ENCODE assay signal across 1 cellular context in genomic region chr1:225999227-225999911, GRCh38.
TF ChIP-seq lines count a peak whose summit lies in the region.

Gene SDE2, minus strand, starts transcription at chr1:225999343. Its CDS starts 31 bp downstream, at chr1:225999312.

TF ChIP-seq in HepG2, 621 proteins besides CTCF, POLR2A, EP300 and RAD21 (continued from another document):
- TF ChIP-seq MYPOP (CRISPR knock-in tag; IDR thresholded peaks at IDR 0.05) (peak; percentile 85), SYNCRIP (IDR thresholded peaks at IDR 0.05; ENCODE audit: insufficient read depth, low read depth, low read length) (no peak), PBX3 (CRISPR knock-in tag; IDR thresholded peaks at IDR 0.05; ENCODE audit: borderline replicate concordance) (no peak), ETV5 (CRISPR knock-in tag; IDR thresholded peaks at IDR 0.05; ENCODE audit: borderline replicate concordance) (peak; percentile 83; the same call in 1 of the 2 replicates), SALL1 (CRISPR knock-in tag; IDR thresholded peaks at IDR 0.05) (peak; percentile 65), SNRNP70 (IDR thresholded peaks at IDR 0.05; ENCODE audit: low read depth, low read length) (no peak), ZNF333 (CRISPR knock-in tag; IDR thresholded peaks at IDR 0.05; ENCODE audit: borderline replicate concordance) (no peak), HCFC1 (IDR thresholded peaks at IDR 0.05; ENCODE audit: low read depth, low read length) (peak; percentile 46), ZNF280D (CRISPR knock-in tag; IDR thresholded peaks at IDR 0.05) (no peak), TBX3 (IDR thresholded peaks at IDR 0.05; ENCODE audit: borderline replicate concordance) (no peak), ZNF766 (CRISPR knock-in tag; IDR thresholded peaks at IDR 0.05; ENCODE audit: borderline replicate concordance) (no peak), KDM4B (CRISPR knock-in tag; IDR thresholded peaks at IDR 0.05) (peak; percentile 42; the same call in 1 of the 2 replicates), CENPBD1 (CRISPR knock-in tag; IDR thresholded peaks at IDR 0.05; ENCODE audit: borderline replicate concordance, low read depth) (no peak), KDM3A (CRISPR knock-in tag; IDR thresholded peaks at IDR 0.05; ENCODE audit: low read depth) (peak; percentile 71; the same call in 1 of the 2 replicates), RFX5 (IDR thresholded peaks at IDR 0.05; ENCODE audit: low read depth, low read length) (no peak), ZNF780A (CRISPR knock-in tag; IDR thresholded peaks at IDR 0.05) (no peak), HOXA5 (CRISPR knock-in tag; IDR thresholded peaks at IDR 0.05) (peak; percentile 77; the same call in 1 of the 2 replicates), ZNF749 (CRISPR knock-in tag; IDR thresholded peaks at IDR 0.05; ENCODE audit: borderline replicate concordance) (no peak), ZNF558 (CRISPR knock-in tag; IDR thresholded peaks at IDR 0.05; ENCODE audit: borderline replicate concordance) (no peak), HNRNPLL (IDR thresholded peaks at IDR 0.05; ENCODE audit: low read depth, low read length, poor library complexity, severe bottlenecking) (peak; percentile 65), TMF1 (CRISPR knock-in tag; IDR thresholded peaks at IDR 0.05; ENCODE audit: low read depth) (0 out of 2 replicates have a peak, but pooled peaks have one; percentile 1), ISL2 (CRISPR knock-in tag; IDR thresholded peaks at IDR 0.05) (no peak), MAFG (CRISPR knock-in tag; IDR thresholded peaks at IDR 0.05) (no peak), HNF4G (IDR thresholded peaks at IDR 0.05; ENCODE audit: borderline replicate concordance, low read depth, low read length) (no peak), HNF4G (CRISPR knock-in tag; IDR thresholded peaks at IDR 0.05; ENCODE audit: borderline replicate concordance, low read depth) (no peak), KLF12 (CRISPR knock-in tag; IDR thresholded peaks at IDR 0.05; ENCODE audit: borderline replicate concordance) (peak; percentile 47; the same call in 1 of the 2 replicates), TEAD2 (CRISPR knock-in tag; IDR thresholded peaks at IDR 0.05) (no peak), FOXC1 (CRISPR knock-in tag; IDR thresholded peaks at IDR 0.05; ENCODE audit: borderline replicate concordance) (peak; percentile 54; the same call in 1 of the 2 replicates), NRL (CRISPR knock-in tag; IDR thresholded peaks at IDR 0.05; ENCODE audit: borderline replicate concordance) (0 out of 2 replicates have a peak, but pooled peaks have one; percentile 46), TBP (CRISPR knock-in tag; IDR thresholded peaks at IDR 0.05) (no peak), ZEB1 (IDR thresholded peaks at IDR 0.05; ENCODE audit: insufficient replicate concordance, low read depth) (no peak), CAMTA2 (CRISPR knock-in tag; IDR thresholded peaks at IDR 0.05; ENCODE audit: borderline replicate concordance) (no peak), AGO1 (IDR thresholded peaks at IDR 0.05; ENCODE audit: low read depth, low read length, poor library complexity, severe bottlenecking) (peak; percentile 72), KAT7 (CRISPR knock-in tag; IDR thresholded peaks at IDR 0.05; ENCODE audit: borderline replicate concordance) (peak; percentile 38; the same call in 1 of the 2 replicates), ZNF329 (CRISPR knock-in tag; IDR thresholded peaks at IDR 0.05; ENCODE audit: low read depth) (no peak), ZSCAN21 (CRISPR knock-in tag; IDR thresholded peaks at IDR 0.05; ENCODE audit: borderline replicate concordance) (peak; percentile 67; the same call in 1 of the 2 replicates), ZNF773 (CRISPR knock-in tag; IDR thresholded peaks at IDR 0.05; ENCODE audit: borderline replicate concordance) (no peak), RBM39 (IDR thresholded peaks at IDR 0.05; ENCODE audit: low read depth, low read length, poor library complexity, severe bottlenecking) (no peak), GABPB1 (CRISPR knock-in tag; IDR thresholded peaks at IDR 0.05) (peak; percentile 94), KDM2A (CRISPR knock-in tag; IDR thresholded peaks at IDR 0.05; ENCODE audit: borderline replicate concordance, low read depth) (peak; percentile 81; the same call in 1 of the 2 replicates), GMEB2 (CRISPR knock-in tag; IDR thresholded peaks at IDR 0.05; ENCODE audit: low read depth) (no peak), ZNF878 (CRISPR knock-in tag; IDR thresholded peaks at IDR 0.05) (peak; percentile 68), ZNF703 (CRISPR knock-in tag; IDR thresholded peaks at IDR 0.05; ENCODE audit: borderline replicate concordance) (no peak), ZNF382 (CRISPR knock-in tag; IDR thresholded peaks at IDR 0.05; ENCODE audit: borderline replicate concordance) (no peak), NR2F1 (CRISPR knock-in tag; IDR thresholded peaks at IDR 0.05) (no peak), SRY (CRISPR knock-in tag; IDR thresholded peaks at IDR 0.05) (peak; percentile 49; the same call in 1 of the 2 replicates)
TF ChIP-seq in HepG2: peak in this region for 210.
